8 cellular contexts compared by ENCODE assay signal in genomic region chr19:1855040-1855827, GRCh38. TPM values are rescaled to one million over a fixed set of nuclear protein-coding genes. Genes with fewer than 3 reads are reported as not detected.
DNase-seq lines count a peak whose midpoint lies in the region; ATAC-seq, FAIRE-seq and TF ChIP-seq lines count a peak whose summit lies in the region.

No MANE protein-coding gene starts in this region.

- TF ChIP-seq POLR2A in GM12892 (IDR thresholded peaks at IDR 0.05; ENCODE audit: low read depth, low read length) (peak; percentile 52; the same call in 1 of the 2 replicates), esophagus muscularis mucosa (IDR thresholded peaks at IDR 0.05; ENCODE audit: low read depth) (no peak)

- H3K27me3 ChIP-seq in esophagus muscularis mucosa, result peaks cover 0 to 79% (median 10%) of the 10 kb centered on the region in 4 donors
- no peaks in the 10 kb centered on the region for H3K27me3 ChIP-seq in naive thymus-derived CD4-positive, alpha-beta T cell (ENCODE audit: control insufficient read depth in 2 of 2, insufficient read depth in 2 of 2, low read length in 2 of 2)

- H3K4me3 ChIP-seq in esophagus muscularis mucosa, result peak overlapping the region; percentile 52 to 65 (median 54)
- peak overlapping the region; percentile 84 for H3K4me3 ChIP-seq in naive thymus-derived CD4-positive, alpha-beta T cell (ENCODE audit: low read length)

- peak overlapping the region; percentile 82 to 96 (median 91) for H3K27ac Mint-ChIP-seq in naive thymus-derived CD4-positive, alpha-beta T cell
- H3K27ac Mint-ChIP-seq in stimulated activated naive CD8-positive, alpha-beta T cell treated with anti-CD3 and anti-CD28 coated beads, Interleukin-15, Interleukin-2, amounts not matched to agents 100 ng/mL and 50 ng/mL, for 24 hours, result peak overlapping the region; percentile 80

- intact Hi-C loops in esophagus muscularis mucosa (cut with DNase I), result no loop called here
- intact Hi-C loops in naive thymus-derived CD4-positive, alpha-beta T cell (cut with micrococcal nuclease), result loop anchor here (1.0 to 10.0 kb wide), 4 partner anchors 8 to 590 kb away; partner anchors contain the start of genes ATP8B3 (in 1 of the 2), CIRBP (in 1 of the 2) and KLF16 (in 1 of the 2)

- WGBS in esophagus muscularis mucosa, result 32% methylated on average over 9 of the region's 33 CpGs

- peaks cover 2% of the 10 kb centered on the region for H3K36me3 Mint-ChIP-seq in activated T-cell treated with anti-CD3 and anti-CD28 coated beads, Interleukin-2, amount 50 U/mL, for 4 hours (ENCODE audit: insufficient read depth)
- peaks cover 0 to 2% (median 0%) of the 10 kb centered on the region in 5 donors for H3K36me3 Mint-ChIP-seq in naive thymus-derived CD4-positive, alpha-beta T cell
- H3K36me3 Mint-ChIP-seq in stimulated activated naive CD8-positive, alpha-beta T cell treated with anti-CD3 and anti-CD28 coated beads, Interleukin-15, Interleukin-2, amounts not matched to agents 100 ng/mL and 50 ng/mL, for 24 hours (ENCODE audit: low read depth), result no peaks in the 10 kb centered on the region

- FAIRE-seq in GM12892 (lab: Jason Lieb, UNC), result peak; percentile 99

- peaks cover 0 to 5% (median 0%) of the 10 kb centered on the region in 4 donors for H3K36me3 ChIP-seq in esophagus muscularis mucosa
- peaks cover 0 to 3% (median 0%) of the 10 kb centered on the region in 3 experiments for H3K36me3 ChIP-seq in naive thymus-derived CD4-positive, alpha-beta T cell (ENCODE audit: control insufficient read depth in 2 of 3, insufficient read depth in 3 of 3, low read length in 3 of 3)

- H3K9me3 ChIP-seq in esophagus muscularis mucosa, result no peaks in the 10 kb centered on the region
- H3K9me3 ChIP-seq in naive thymus-derived CD4-positive, alpha-beta T cell (ENCODE audit: control insufficient read depth in 2 of 3, low read length in 3 of 3), result no peaks in the 10 kb centered on the region

- TF ChIP-seq EP300 in esophagus muscularis mucosa (IDR thresholded peaks at IDR 0.05), result no peak

- H3K4me1 Mint-ChIP-seq in activated T-cell treated with anti-CD3 and anti-CD28 coated beads, Interleukin-2, amount 50 U/mL, for 4 hours (ENCODE audit: low read depth), result peaks cover 60% of the 10 kb centered on the region
- peaks cover 11 to 66% (median 51%) of the 10 kb centered on the region in 7 donors for H3K4me1 Mint-ChIP-seq in naive thymus-derived CD4-positive, alpha-beta T cell
- peaks cover 68% of the 10 kb centered on the region for H3K4me1 Mint-ChIP-seq in stimulated activated naive CD8-positive, alpha-beta T cell treated with anti-CD3 and anti-CD28 coated beads, Interleukin-15, Interleukin-2, amounts not matched to agents 100 ng/mL and 50 ng/mL, for 24 hours (ENCODE audit: low read depth)

- DNase-seq in GM12892 (ENCODE audit: insufficient read length) (peak; percentile 86), OCI-M1 (lab: John Stamatoyannopoulos, UW) (peak; percentile 94), esophagus muscularis mucosa (ENCODE audit: extremely low spot score) (peak; percentile 98)
- peak; percentile 51 for DNase-seq in activated T-cell treated with anti-CD3 and anti-CD28 coated beads, Interleukin-2, amount 50 U/mL, for 4 hours
- DNase-seq in naive thymus-derived CD4-positive, alpha-beta T cell, result peak; percentile 58 to 89 (median 73)

- TF ChIP-seq CTCF in esophagus muscularis mucosa (IDR thresholded peaks at IDR 0.05), result peak in 1 of 3 experiments; percentile 6

- peaks cover 63 to 91% (median 87%) of the 10 kb centered on the region in 4 donors for H3K4me1 ChIP-seq in esophagus muscularis mucosa
- H3K4me1 ChIP-seq in naive thymus-derived CD4-positive, alpha-beta T cell (ENCODE audit: control insufficient read depth in 2 of 2, insufficient read depth in 2 of 2, low read length in 2 of 2), result peaks cover 28 to 76% of the 10 kb centered on the region in 2 donors

- peak; percentile 40 for ATAC-seq in HG03045 (IDR thresholded peaks at IDR 0.05; ENCODE audit: unreplicated experiment)
- peak; percentile 58 to 62 for ATAC-seq in activated T-cell treated with anti-CD3 and anti-CD28 coated beads, Interleukin-2, amount 50 U/mL, for 4 hours
- peak; percentile 78 for ATAC-seq in naive thymus-derived CD4-positive, alpha-beta T cell
- ATAC-seq in HG02870 (IDR thresholded peaks at IDR 0.05; ENCODE audit: unreplicated experiment), result no peak

- H3K27ac ChIP-seq in esophagus muscularis mucosa (replicated peaks in 1 of 4), result peak overlapping the region; percentile 75 to 91 (median 86)
- H3K27ac ChIP-seq in naive thymus-derived CD4-positive, alpha-beta T cell (ENCODE audit: low read depth, low read length), result peak overlapping the region; percentile 93

- no peaks in the 10 kb centered on the region for H3K27me3 Mint-ChIP-seq in activated T-cell treated with anti-CD3 and anti-CD28 coated beads, Interleukin-2, amount 50 U/mL, for 4 hours (ENCODE audit: low read depth)
- no peaks in the 10 kb centered on the region for H3K27me3 Mint-ChIP-seq in naive thymus-derived CD4-positive, alpha-beta T cell
- no peaks in the 10 kb centered on the region for H3K27me3 Mint-ChIP-seq in stimulated activated naive CD8-positive, alpha-beta T cell treated with anti-CD3 and anti-CD28 coated beads, Interleukin-15, Interleukin-2, amounts not matched to agents 100 ng/mL and 50 ng/mL, for 24 hours

- no peaks in the 10 kb centered on the region for H3K9me3 Mint-ChIP-seq in activated T-cell treated with anti-CD3 and anti-CD28 coated beads, Interleukin-2, amount 50 U/mL, for 4 hours
- H3K9me3 Mint-ChIP-seq in naive thymus-derived CD4-positive, alpha-beta T cell, result no peaks in the 10 kb centered on the region
- no peaks in the 10 kb centered on the region for H3K9me3 Mint-ChIP-seq in stimulated activated naive CD8-positive, alpha-beta T cell treated with anti-CD3 and anti-CD28 coated beads, Interleukin-15, Interleukin-2, amounts not matched to agents 100 ng/mL and 50 ng/mL, for 24 hours

- CTCF ChIA-PET in naive thymus-derived CD4-positive, alpha-beta T cell (lab: Charles Lee), result no interaction called here

- POLR2A ChIA-PET in naive thymus-derived CD4-positive, alpha-beta T cell (lab: Charles Lee), result interaction anchor here (0.5 to 2.8 kb wide), 6 partner anchors 8 to 48 kb away, joined by 3 to 21 read pairs (median 4); no protein-coding TSS in a partner anchor

- H3K4me3 Mint-ChIP-seq in activated T-cell treated with anti-CD3 and anti-CD28 coated beads, Interleukin-2, amount 50 U/mL, for 4 hours, result peak overlapping the region; percentile 78
- peak overlapping the region; percentile 79 to 91 (median 87) for H3K4me3 Mint-ChIP-seq in naive thymus-derived CD4-positive, alpha-beta T cell
- peak overlapping the region; percentile 82 for H3K4me3 Mint-ChIP-seq in stimulated activated naive CD8-positive, alpha-beta T cell treated with anti-CD3 and anti-CD28 coated beads, Interleukin-15, Interleukin-2, amounts not matched to agents 100 ng/mL and 50 ng/mL, for 24 hours

RNA-seq across cellular contexts. Expression of gene REXO1, which starts 7.0 kb away (rescaled TPM):
- 9.5 TPM for polyA plus RNA-seq in GM12892 (2012; ENCODE audit: missing spikeins)
- total RNA-seq in activated T-cell treated with anti-CD3 and anti-CD28 coated beads, Interleukin-2, amount 50 U/mL, for 4 hours, result 10 to 100 TPM; 91.5 to 95.0 (median 94.4) TPM
- total RNA-seq in esophagus muscularis mucosa, result 10 to 100 TPM; 16.2 to 36.0 (median 26.1) TPM
- 10 to 100 TPM; 52.7 to 92.6 (median 73.1) TPM for total RNA-seq in naive thymus-derived CD4-positive, alpha-beta T cell
- polyA plus RNA-seq in naive thymus-derived CD4-positive, alpha-beta T cell, result 1 to 10 TPM; 5.4 to 9.6 TPM

RNA-seq across cellular contexts. Expression of gene KLF16, which starts 8.1 kb away (rescaled TPM):
- polyA plus RNA-seq in GM12892 (2012; ENCODE audit: missing spikeins), result 4.3 TPM
- total RNA-seq in activated T-cell treated with anti-CD3 and anti-CD28 coated beads, Interleukin-2, amount 50 U/mL, for 4 hours, result 10 to 100 TPM; 64.0 to 71.0 (median 69.1) TPM
- 10 to 100 TPM in 1 of 4 donors, 1 to 10 TPM in 3; 2.5 to 10.8 (median 8.5) TPM for total RNA-seq in esophagus muscularis mucosa
- total RNA-seq in naive thymus-derived CD4-positive, alpha-beta T cell, result 10 to 100 TPM; 20.5 to 65.2 (median 21.1) TPM
- polyA plus RNA-seq in naive thymus-derived CD4-positive, alpha-beta T cell, result under 1 TPM; 0.41 to 0.47 TPM

RNA-seq across cellular contexts. Expression of gene ABHD17A, which starts 30.1 kb away (rescaled TPM):
- polyA plus RNA-seq in GM12892 (2012; ENCODE audit: missing spikeins), result 5.0 TPM
- total RNA-seq in activated T-cell treated with anti-CD3 and anti-CD28 coated beads, Interleukin-2, amount 50 U/mL, for 4 hours, result 100 to 1,000 TPM; 109 to 135 (median 117) TPM
- 100 to 1,000 TPM in 2 of 4 donors, 10 to 100 TPM in 2; 89.7 to 125 (median 102) TPM for total RNA-seq in esophagus muscularis mucosa
- total RNA-seq in naive thymus-derived CD4-positive, alpha-beta T cell, result 100 to 1,000 TPM in 4 of 5 experiments, 10 to 100 TPM in 1; 92.9 to 175 (median 127) TPM
- 100 to 1,000 TPM; 135 to 140 TPM for polyA plus RNA-seq in naive thymus-derived CD4-positive, alpha-beta T cell

RNA-seq across cellular contexts. Expression of gene ATP8B3, which starts 43.2 kb away (rescaled TPM):
- 1.1 TPM for polyA plus RNA-seq in GM12892 (2012; ENCODE audit: missing spikeins)
- total RNA-seq in activated T-cell treated with anti-CD3 and anti-CD28 coated beads, Interleukin-2, amount 50 U/mL, for 4 hours, result under 1 TPM; 0.37 to 0.66 (median 0.43) TPM
- under 1 TPM; 0.19 to 0.92 (median 0.66) TPM for total RNA-seq in esophagus muscularis mucosa
- total RNA-seq in naive thymus-derived CD4-positive, alpha-beta T cell, result 10 to 100 TPM in 1 of 5 experiments, 1 to 10 TPM in 4; 1.8 to 15.3 (median 4.0) TPM
- polyA plus RNA-seq in naive thymus-derived CD4-positive, alpha-beta T cell, result under 1 TPM; 0.83 TPM

RNA-seq across cellular contexts. Expression of gene ADAT3, which starts 50.0 kb away (rescaled TPM):
- not detected for polyA plus RNA-seq in GM12892 (2012; ENCODE audit: missing spikeins)
- 1 to 10 TPM; 7.3 to 7.8 (median 7.7) TPM for total RNA-seq in activated T-cell treated with anti-CD3 and anti-CD28 coated beads, Interleukin-2, amount 50 U/mL, for 4 hours
- total RNA-seq in esophagus muscularis mucosa, result 1 to 10 TPM; 3.8 to 5.6 (median 4.4) TPM
- 10 to 100 TPM in 2 of 5 experiments, 1 to 10 TPM in 3; 3.5 to 13.5 (median 6.1) TPM for total RNA-seq in naive thymus-derived CD4-positive, alpha-beta T cell
- polyA plus RNA-seq in naive thymus-derived CD4-positive, alpha-beta T cell, result 1 to 10 TPM; 2.2 to 5.9 TPM
